Comparison of ENCODE assay signal across 1 cellular context in the genomic region with DNA sequence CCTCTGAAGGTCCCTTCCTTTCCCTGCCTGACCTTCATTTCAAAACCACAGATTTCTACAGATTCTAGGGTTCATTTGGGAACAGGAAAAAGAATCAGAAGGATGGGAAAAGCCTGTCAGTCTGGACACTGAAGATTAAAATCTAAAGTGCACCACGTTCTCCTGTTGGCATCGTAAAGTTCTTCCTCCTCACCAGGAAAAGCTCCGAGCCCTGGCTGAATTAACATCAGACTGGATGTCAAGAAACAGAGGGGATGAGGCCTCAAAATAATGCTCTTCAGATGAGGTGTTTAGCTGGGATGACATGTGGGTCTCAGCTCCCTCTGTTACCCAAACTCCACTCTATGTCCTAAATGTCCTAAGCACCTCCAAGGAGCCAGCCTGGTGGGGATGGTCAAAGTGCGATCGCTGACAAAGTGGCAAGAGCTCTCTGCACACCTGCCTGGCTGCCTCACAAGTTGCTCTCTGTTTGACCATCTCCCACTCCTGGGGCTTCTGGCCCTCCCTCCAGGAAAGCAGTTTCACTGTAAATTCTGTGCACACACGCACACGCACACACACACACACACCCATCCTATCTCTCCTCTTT.
A peak's percentile ranks its signal among the peaks of the same experiment; 100 is the strongest.
TF ChIP-seq lines count a peak whose summit lies in the region.

No MANE protein-coding gene starts in this region.

TF ChIP-seq in HepG2, 621 proteins besides CTCF, POLR2A, EP300 and RAD21:
- TF ChIP-seq MAX (IDR thresholded peaks at IDR 0.05) (0 out of 2 replicates have a peak, but pooled peaks have one; percentile 2), CEBPG (CRISPR knock-in tag; IDR thresholded peaks at IDR 0.05) (no peak), NFYB (CRISPR knock-in tag; IDR thresholded peaks at IDR 0.05) (no peak), KAT2B (IDR thresholded peaks at IDR 0.05; ENCODE audit: borderline replicate concordance, low read depth, low read length) (no peak), HOXA5 (CRISPR knock-in tag; IDR thresholded peaks at IDR 0.05) (no peak), KMT2A (CRISPR knock-in tag; IDR thresholded peaks at IDR 0.05) (no peak), ZNF652 (CRISPR knock-in tag; IDR thresholded peaks at IDR 0.05; ENCODE audit: borderline replicate concordance, low read depth) (no peak), ZNF7 (CRISPR knock-in tag; IDR thresholded peaks at IDR 0.05) (no peak)
